35 cellular contexts compared by ENCODE assay signal in genomic region chr5:127143722-127144121, GRCh38.
"Had no signal": no experiment of that assay in that cellular context is flagged by ENCODE, and none has a peak within 500 bp of the region (broad histone marks: within the 10 kb centered on the region; RNA-seq: fewer than 3 reads in every experiment).

No MANE protein-coding gene starts in this region.

- H3K4me1 ChIP-seq: adrenal gland, body of pancreas, breast epithelium had no signal

- H3K4me1 Mint-ChIP-seq: activated CD4-positive, alpha-beta T cell treated with anti-CD3 and anti-CD28 coated beads, Interleukin-2, amount 10 ng/mL, durations not matched to agents 24 days and 14 days; activated naive CD8-positive, alpha-beta T cell treated with anti-CD3 and anti-CD28 coated beads for 36 hours; activated T-helper 17 cell treated with anti-CD3 and anti-CD28 coated beads, Interleukin-2, amount 50 U/mL, for 72 hours; T-cell; T-helper 17 cell had no signal

- FAIRE-seq: astrocyte, TTC549 had no signal

- H3K27me3 ChIP-seq: adrenal gland, body of pancreas, brain microvascular endothelial cell, breast epithelium had no signal

- H3K36me3 Mint-ChIP-seq: activated CD4-positive, alpha-beta memory T cell treated with anti-CD3 and anti-CD28 coated beads for 36 hours; activated naive CD4-positive, alpha-beta T cell treated with anti-CD3 and anti-CD28 coated beads, Interleukin-2, amount 50 U/mL, for 72 hours; T-cell had no signal

- H3K27ac ChIP-seq: adrenal gland, body of pancreas, brain microvascular endothelial cell, breast epithelium, VCaP had no signal

- H3K27ac Mint-ChIP-seq: activated CD4-positive, alpha-beta memory T cell treated with anti-CD3 and anti-CD28 coated beads for 36 hours; activated CD4-positive, alpha-beta T cell treated with anti-CD3 and anti-CD28 coated beads, Interleukin-2, amount 10 ng/mL, durations not matched to agents 24 days and 14 days; activated CD8-positive, alpha-beta T cell treated with anti-CD3 and anti-CD28 coated beads for 36 hours; activated naive CD4-positive, alpha-beta T cell treated with anti-CD3 and anti-CD28 coated beads for 36 hours; activated naive CD4-positive, alpha-beta T cell treated with anti-CD3 and anti-CD28 coated beads, Interleukin-2, amount 50 U/mL, for 72 hours; activated naive CD8-positive, alpha-beta T cell treated with anti-CD3 and anti-CD28 coated beads for 36 hours; activated T-cell treated with anti-CD3 and anti-CD28 coated beads, Interleukin-2, amount 50 U/mL, for 72 hours; activated T-helper 1 cell treated with anti-CD3 and anti-CD28 coated beads, Interleukin-12 subunit alpha, Interleukin-12 subunit beta, Interleukin-2, Interleukin-4 antibody, amounts not matched to agents 30 ng/mL and 10 ng/mL and 1 ng/mL, durations not matched to agents 14 hours and 24 hours and 36 hours; activated T-helper 17 cell treated with anti-CD3 and anti-CD28 coated beads, Interleukin-2, amount 50 U/mL, for 72 hours; T-cell; T-helper 17 cell had no signal

- ATAC-seq: activated CD4-positive, CD25-positive, alpha-beta regulatory T cell treated with anti-CD3 and anti-CD28 coated beads, Interleukin-2, amount 50 U/mL, for 24 hours; activated CD8-positive, alpha-beta T cell treated with anti-CD3 and anti-CD28 coated beads for 36 hours; activated naive CD4-positive, alpha-beta T cell treated with anti-CD3 and anti-CD28 coated beads, Interleukin-2, amount 50 U/mL, for 72 hours; activated T-cell treated with anti-CD3 and anti-CD28 coated beads, Interleukin-2, amount 50 U/mL, for 4 hours; activated T-cell treated with anti-CD3 and anti-CD28 coated beads, Interleukin-2, amount 50 U/mL, for 72 hours; activated T-helper 17 cell treated with anti-CD3 and anti-CD28 coated beads, Interleukin-2, amount 50 U/mL, for 72 hours; body of pancreas; T-cell; T-helper 17 cell had no signal

- DNase-seq: activated CD4-positive, alpha-beta memory T cell treated with anti-CD3 and anti-CD28 coated beads for 36 hours; activated CD4-positive, alpha-beta T cell treated with anti-CD3 and anti-CD28 coated beads for 4 hours; activated CD4-positive, alpha-beta T cell treated with anti-CD3 and anti-CD28 coated beads, Interleukin-2, amount 10 ng/mL, durations not matched to agents 24 days and 14 days; activated CD4-positive, alpha-beta T cell treated with anti-CD3 and anti-CD28 coated beads, Interleukin-2, amount 50 U/mL, for 1 hour; activated CD4-positive, alpha-beta T cell treated with anti-CD3 and anti-CD28 coated beads, Interleukin-2, amount 50 U/mL, for 4 hours; activated CD4-positive, CD25-positive, alpha-beta regulatory T cell; activated CD8-positive, alpha-beta memory T cell treated with anti-CD3 and anti-CD28 coated beads, Interleukin-2, amount 50 U/mL, for 4 hours; activated CD8-positive, alpha-beta T cell treated with anti-CD3 and anti-CD28 coated beads for 36 hours; activated effector memory CD4-positive, alpha-beta T cell treated with anti-CD3 and anti-CD28 coated beads, Interleukin-2, amount 50 U/mL, for 16 hours; activated gamma-delta T cell treated with Interleukin-2 at 50 U/mL for 16 hours; activated naive CD4-positive, alpha-beta T cell; activated naive CD4-positive, alpha-beta T cell treated with anti-CD3 and anti-CD28 coated beads for 36 hours; activated naive CD4-positive, alpha-beta T cell treated with anti-CD3 and anti-CD28 coated beads, Interleukin-2, amount 50 U/mL, for 16 hours; activated naive CD8-positive, alpha-beta T cell treated with anti-CD3 and anti-CD28 coated beads for 36 hours; activated T-cell treated with anti-CD3 and anti-CD28 coated beads for 4 hours; activated T-cell treated with anti-CD3 and anti-CD28 coated beads, Interleukin-2, amount 50 U/mL, for 1 hour; activated T-cell treated with anti-CD3 and anti-CD28 coated beads, Interleukin-2, amount 50 U/mL, for 4 hours; activated T-cell treated with anti-CD3 and anti-CD28 coated beads, Interleukin-2, amount 50 U/mL, for 72 hours; adrenal gland; amniotic stem cell; aorta; body of pancreas; brain microvascular endothelial cell; central memory CD4-positive, alpha-beta T cell; T-cell; T-helper 17 cell; T1000 had no signal

- H3K4me3 ChIP-seq: adrenal gland, body of pancreas, breast epithelium had no signal

- H3K36me3 ChIP-seq: adrenal gland, brain microvascular endothelial cell, breast epithelium had no signal

- H3K4me3 Mint-ChIP-seq: activated CD4-positive, alpha-beta memory T cell treated with anti-CD3 and anti-CD28 coated beads for 36 hours; activated CD4-positive, alpha-beta T cell treated with anti-CD3 and anti-CD28 coated beads, Interleukin-2, amount 10 ng/mL, durations not matched to agents 24 days and 14 days; activated CD8-positive, alpha-beta T cell treated with anti-CD3 and anti-CD28 coated beads for 36 hours; activated naive CD4-positive, alpha-beta T cell treated with anti-CD3 and anti-CD28 coated beads for 36 hours; activated naive CD8-positive, alpha-beta T cell treated with anti-CD3 and anti-CD28 coated beads for 36 hours; activated T-cell treated with anti-CD3 and anti-CD28 coated beads, Interleukin-2, amount 50 U/mL, for 4 hours; activated T-cell treated with anti-CD3 and anti-CD28 coated beads, Interleukin-2, amount 50 U/mL, for 72 hours; activated T-helper 1 cell treated with anti-CD3 and anti-CD28 coated beads, Interleukin-12 subunit alpha, Interleukin-12 subunit beta, Interleukin-2, Interleukin-4 antibody, amounts not matched to agents 30 ng/mL and 10 ng/mL and 1 ng/mL, durations not matched to agents 14 hours and 24 hours and 36 hours; activated T-helper 17 cell treated with anti-CD3 and anti-CD28 coated beads, Interleukin-2, amount 50 U/mL, for 72 hours; T-cell; T-helper 17 cell had no signal

- H3K9me3 Mint-ChIP-seq: activated CD4-positive, alpha-beta memory T cell treated with anti-CD3 and anti-CD28 coated beads for 36 hours; activated naive CD8-positive, alpha-beta T cell treated with anti-CD3 and anti-CD28 coated beads for 36 hours; activated T-cell treated with anti-CD3 and anti-CD28 coated beads, Interleukin-2, amount 50 U/mL, for 4 hours; activated T-cell treated with anti-CD3 and anti-CD28 coated beads, Interleukin-2, amount 50 U/mL, for 72 hours had no signal

- H3K9me3 ChIP-seq: adrenal gland, body of pancreas, breast epithelium had no signal
